In the genomic region with DNA sequence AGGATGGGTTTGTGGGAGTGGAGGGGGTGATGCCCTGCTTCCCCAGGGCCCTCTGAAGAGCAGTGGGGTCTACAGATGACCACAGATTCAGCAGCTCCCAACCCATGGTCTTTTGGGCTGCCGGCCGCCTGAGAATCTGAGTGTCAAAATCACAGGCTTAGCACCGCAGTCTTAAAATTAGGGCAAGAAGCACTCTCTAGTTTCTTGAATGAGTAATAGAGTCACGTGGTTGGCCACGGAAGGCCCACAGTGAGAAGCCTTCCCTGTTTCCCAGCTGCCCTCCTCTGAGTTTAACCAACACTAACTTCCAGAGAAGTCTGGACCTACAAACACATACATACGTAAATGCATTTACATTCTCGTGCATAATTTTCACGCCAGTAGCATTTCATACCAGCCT, we compare ENCODE assay signal across 25 cellular contexts. TPM values are rescaled to one million over a fixed set of nuclear protein-coding genes. Genes with fewer than 3 reads are reported as not detected.
DNase-seq lines count a peak whose midpoint lies in the region; ATAC-seq and TF ChIP-seq lines count a peak whose summit lies in the region.
"Had no signal": no experiment of that assay in that cellular context is flagged by ENCODE, and none has a peak within 500 bp of the region (broad histone marks: within the 10 kb centered on the region; RNA-seq: fewer than 3 reads in every experiment).

No MANE protein-coding gene starts in this region.

- H3K4me1 ChIP-seq in psoas muscle = peaks cover 31% of the 10 kb centered on the region

- H3K27ac ChIP-seq in RWPE1 (peak overlapping the region; percentile 88; the same call in 1 of the 2 replicates), psoas muscle (peak overlapping the region; percentile 36)
- H3K27ac ChIP-seq: cardiac muscle cell, coronary artery, PC-9, prostate gland, SJCRH30 had no signal

- no peaks in the 10 kb centered on the region for H3K9me3 ChIP-seq in psoas muscle
- H3K9me3 ChIP-seq: prostate gland, SJCRH30 had no signal

- H3K9me3 Mint-ChIP-seq in activated T-cell treated with anti-CD3 and anti-CD28 coated beads, Interleukin-2, amount 50 U/mL, for 24 hours = no peaks in the 10 kb centered on the region
- H3K9me3 Mint-ChIP-seq in activated T-cell treated with anti-CD3 and anti-CD28 coated beads, Interleukin-2, amount 50 U/mL, for 72 hours = no peaks in the 10 kb centered on the region
- no peaks in the 10 kb centered on the region for H3K9me3 Mint-ChIP-seq in endothelial cell (ENCODE audit: unreplicated experiment)
- H3K9me3 Mint-ChIP-seq: activated T-cell treated with anti-CD3 and anti-CD28 coated beads, Interleukin-2, amount 50 U/mL, for 4 hours had no signal

- TF ChIP-seq CTCF in RWPE1 (conservative IDR thresholded peaks at IDR 0.05; ENCODE audit: low read depth) (no peak), endothelial cell (IDR thresholded peaks at IDR 0.05; ENCODE audit: unreplicated experiment) (no peak), psoas muscle (IDR thresholded peaks at IDR 0.05) (no peak)

- no peak overlapping the region for H3K4me3 Mint-ChIP-seq in activated T-cell treated with anti-CD3 and anti-CD28 coated beads, Interleukin-2, amount 50 U/mL, for 24 hours
- no peak overlapping the region for H3K4me3 Mint-ChIP-seq in activated T-cell treated with anti-CD3 and anti-CD28 coated beads, Interleukin-2, amount 50 U/mL, for 72 hours
- no peak overlapping the region for H3K4me3 Mint-ChIP-seq in endothelial cell (ENCODE audit: unreplicated experiment)
- H3K4me3 Mint-ChIP-seq: activated T-cell treated with anti-CD3 and anti-CD28 coated beads, Interleukin-2, amount 50 U/mL, for 4 hours had no signal

- H3K27me3 ChIP-seq in psoas muscle (ENCODE audit: insufficient read depth in 3 of 3, low read length in 2 of 3) (no peaks in the 10 kb centered on the region), H7 (ENCODE audit: control insufficient read depth, insufficient read depth, low read length) (no peaks in the 10 kb centered on the region)
- H3K27me3 ChIP-seq: cardiac muscle cell, SJCRH30 had no signal

- intact Hi-C loops in psoas muscle (cut with DNase I) = loop anchor here in 1 of 2 donors (5.0 to 10.0 kb wide), 2 partner anchors 80 to 123 kb away; a partner anchor contains a TSS

- no peak for ATAC-seq in activated T-cell treated with anti-CD3 and anti-CD28 coated beads, Interleukin-2, amount 50 U/mL, for 72 hours (replicated peaks in 1 of 2)
- ATAC-seq in psoas muscle = no peak
- ATAC-seq in GM19324 (IDR thresholded peaks at IDR 0.05; ENCODE audit: low FRiP score, unreplicated experiment) = no peak
- ATAC-seq: activated T-cell treated with anti-CD3 and anti-CD28 coated beads, Interleukin-2, amount 50 U/mL, for 4 hours had no signal

- CTCF ChIA-PET in RWPE1 (lab: Yijun Ruan, JAX) = interaction anchor here (0.6 to 0.7 kb wide), 3 partner anchors 47 to 208 kb away, joined by 3 to 5 read pairs (median 4); no protein-coding TSS in a partner anchor

- POLR2A ChIA-PET in RWPE1 (lab: Yijun Ruan, JAX; ENCODE audit: low non-redundant PET) = no interaction called here

- H3K36me3 Mint-ChIP-seq in activated T-cell treated with anti-CD3 and anti-CD28 coated beads, Interleukin-2, amount 50 U/mL, for 24 hours (ENCODE audit: low read depth) = peaks cover 82% of the 10 kb centered on the region
- peaks cover 9 to 26% of the 10 kb centered on the region in 2 donors for H3K36me3 Mint-ChIP-seq in activated T-cell treated with anti-CD3 and anti-CD28 coated beads, Interleukin-2, amount 50 U/mL, for 72 hours (ENCODE audit: insufficient read depth in 2 of 2)
- peaks cover 28% of the 10 kb centered on the region for H3K36me3 Mint-ChIP-seq in endothelial cell (ENCODE audit: low read depth, unreplicated experiment)

- peak overlapping the region; percentile 50 for H3K27ac Mint-ChIP-seq in activated T-cell treated with anti-CD3 and anti-CD28 coated beads, Interleukin-2, amount 50 U/mL, for 24 hours
- no peak overlapping the region for H3K27ac Mint-ChIP-seq in activated T-cell treated with anti-CD3 and anti-CD28 coated beads, Interleukin-2, amount 50 U/mL, for 72 hours
- H3K27ac Mint-ChIP-seq in endothelial cell (ENCODE audit: unreplicated experiment) = peak overlapping the region; percentile 18

- WGBS in psoas muscle, 3 donors = 76 to 91% (median 78%) methylated on average over 8 of the region's 8 CpGs

- H3K4me3 ChIP-seq in psoas muscle = no peak overlapping the region
- no peak overlapping the region for H3K4me3 ChIP-seq in H7 (ENCODE audit: insufficient read depth, low read depth, low read length)
- H3K4me3 ChIP-seq: cardiac muscle cell, coronary artery, lung, PC-9, prostate gland, SJCRH30 had no signal

- H3K4me1 Mint-ChIP-seq in activated T-cell treated with anti-CD3 and anti-CD28 coated beads, Interleukin-2, amount 50 U/mL, for 24 hours (ENCODE audit: low read depth) = peaks cover 46% of the 10 kb centered on the region
- H3K4me1 Mint-ChIP-seq in activated T-cell treated with anti-CD3 and anti-CD28 coated beads, Interleukin-2, amount 50 U/mL, for 72 hours (ENCODE audit: low read depth) = peaks cover 41% of the 10 kb centered on the region
- peaks cover 31% of the 10 kb centered on the region for H3K4me1 Mint-ChIP-seq in endothelial cell (ENCODE audit: unreplicated experiment)

- peaks cover 5 to 70% of the 10 kb centered on the region in 2 donors for H3K36me3 ChIP-seq in psoas muscle (ENCODE audit: insufficient read depth in 1 of 2, low read depth in 1 of 2)
- peaks cover 32% of the 10 kb centered on the region for H3K36me3 ChIP-seq in H7 (replicated peaks; ENCODE audit: control insufficient read depth, insufficient read depth, low read length)

- no peak for DNase-seq in activated T-cell treated with anti-CD3 and anti-CD28 coated beads, Interleukin-2, amount 50 U/mL, for 24 hours
- DNase-seq in activated T-cell treated with anti-CD3 and anti-CD28 coated beads, Interleukin-2, amount 50 U/mL, for 72 hours = no peak
- DNase-seq in RWPE1 (ENCODE audit: low spot score) (no peak), endothelial cell (ENCODE audit: low spot score) (no peak), psoas muscle (no peak), H7 (no peak), NCI-H2081 treated with DMSO at 0.1 percent for 48 hours (lab: John Stamatoyannopoulos, UW) (no peak)
- DNase-seq: activated CD4-positive, CD25-positive, alpha-beta regulatory T cell treated with anti-CD3 and anti-CD28 coated beads, Interleukin-2, amount 50 U/mL, for 72 hours; activated naive CD4-positive, alpha-beta T cell treated with Interleukin-2 at 50 U/mL for 16 hours; activated T-cell treated with anti-CD3 and anti-CD28 coated beads, Interleukin-2, amount 50 U/mL, for 4 hours; COR-L47; GDM1; IMR-90; kidney glomerular epithelial cell; NCI-H146; NCI-H524; PC-9; SJCRH30; stimulated activated CD4-positive, alpha-beta T cell treated with anti-CD3 and anti-CD28 coated beads, Interleukin-1b, Interleukin-23, amount 100 ng/mL, for 48 hours; T-helper 1 cell had no signal

- H3K27me3 Mint-ChIP-seq in activated T-cell treated with anti-CD3 and anti-CD28 coated beads, Interleukin-2, amount 50 U/mL, for 24 hours = no peaks in the 10 kb centered on the region
- no peaks in the 10 kb centered on the region for H3K27me3 Mint-ChIP-seq in activated T-cell treated with anti-CD3 and anti-CD28 coated beads, Interleukin-2, amount 50 U/mL, for 72 hours (ENCODE audit: low read depth)
- peaks cover 4% of the 10 kb centered on the region for H3K27me3 Mint-ChIP-seq in endothelial cell (ENCODE audit: unreplicated experiment)

RNA-seq across cellular contexts. Expression of a gene that starts 5.2 kb away (rescaled TPM):
- 100 to 1,000 TPM; 201 to 251 TPM for total RNA-seq in activated T-cell treated with anti-CD3 and anti-CD28 coated beads, Interleukin-2, amount 50 U/mL, for 72 hours
- total RNA-seq in endothelial cell (ENCODE audit: unreplicated experiment) (175 TPM), psoas muscle (100 to 1,000 TPM; 180 to 259 (median 198) TPM)
- polyA plus RNA-seq in psoas muscle = 100 to 1,000 TPM; 139 to 424 (median 208) TPM
- 690 and 848 TPM in 2 replicates for total RNA-seq in H7 (2014; rRNA removed; shearing (Covaris generic))

RNA-seq across cellular contexts. Expression of a gene that starts 7.1 kb away (rescaled TPM):
- total RNA-seq in activated T-cell treated with anti-CD3 and anti-CD28 coated beads, Interleukin-2, amount 50 U/mL, for 72 hours = 1 to 10 TPM; 4.1 to 8.1 TPM
- total RNA-seq in endothelial cell (ENCODE audit: unreplicated experiment) (5.3 TPM), psoas muscle (1 to 10 TPM in 2 of 4 donors, under 1 TPM in 2; 0.58 to 1.5 (median 1.0) TPM)
- polyA plus RNA-seq in psoas muscle = under 1 TPM; 0.38 to 0.48 (median 0.41) TPM
- total RNA-seq in H7 (2014; rRNA removed; shearing (Covaris generic)) = 1.4 and 1.8 TPM in 2 replicates

RNA-seq across cellular contexts. Expression of a gene that starts 8.6 kb away (rescaled TPM):
- total RNA-seq in activated T-cell treated with anti-CD3 and anti-CD28 coated beads, Interleukin-2, amount 50 U/mL, for 72 hours = 1 to 10 TPM; 1.9 to 2.3 TPM
- 94.1 TPM for total RNA-seq in endothelial cell (ENCODE audit: unreplicated experiment)
- 1 to 10 TPM in 1 of 4 donors, under 1 TPM in 3; 0.53 to 1.2 (median 0.70) TPM for total RNA-seq in psoas muscle
- polyA plus RNA-seq in psoas muscle = 1 to 10 TPM in 2 of 3 donors, under 1 TPM in 1; 0.34 to 1.1 (median 1.0) TPM
- total RNA-seq in H7 (2014; rRNA removed; shearing (Covaris generic)) = 25.8 and 28.9 TPM in 2 replicates

RNA-seq across cellular contexts. Expression of a gene that starts 16.5 kb away (rescaled TPM):
- 10 to 100 TPM; 80.3 to 82.6 TPM for total RNA-seq in activated T-cell treated with anti-CD3 and anti-CD28 coated beads, Interleukin-2, amount 50 U/mL, for 72 hours
- total RNA-seq in endothelial cell (ENCODE audit: unreplicated experiment) (50.1 TPM), psoas muscle (10 to 100 TPM; 13.0 to 21.5 (median 15.8) TPM)
- 10 to 100 TPM; 28.3 to 42.7 (median 35.0) TPM for polyA plus RNA-seq in psoas muscle
- total RNA-seq in H7 (2014; rRNA removed; shearing (Covaris generic)) = 34.3 and 42.5 TPM in 2 replicates

RNA-seq across cellular contexts. Expression of a gene that starts 16.6 kb away (rescaled TPM):
- 100 to 1,000 TPM; 135 to 141 TPM for total RNA-seq in activated T-cell treated with anti-CD3 and anti-CD28 coated beads, Interleukin-2, amount 50 U/mL, for 72 hours
- 76.1 TPM for total RNA-seq in endothelial cell (ENCODE audit: unreplicated experiment)
- 10 to 100 TPM; 10.3 to 22.1 (median 14.4) TPM for total RNA-seq in psoas muscle
- polyA plus RNA-seq in psoas muscle = 10 to 100 TPM; 18.2 to 26.5 (median 21.7) TPM
- total RNA-seq in H7 (2014; rRNA removed; shearing (Covaris generic)) = 107 and 108 TPM in 2 replicates
